Comparison of ENCODE assay signal across 8 cellular contexts in genomic region chr10:119725550-119726290, GRCh38. TPM values are rescaled to one million over a fixed set of nuclear protein-coding genes. Genes with fewer than 3 reads are reported as not detected.
DNase-seq lines count a peak whose midpoint lies in the region; ATAC-seq, FAIRE-seq and TF ChIP-seq lines count a peak whose summit lies in the region.

INPP5F (plus strand) TSS chr10:119726050; CDS start chr10:119726263, 213 bp downstream.

- DNase-seq in GM12892 (ENCODE audit: insufficient read length) (peak; percentile 96), NCI-H146 (lab: John Stamatoyannopoulos, UW) (peak; percentile 99), T-helper 1 cell (peak; percentile 97 to 99 (median 99)), amniotic stem cell (lab: John Stamatoyannopoulos, UW) (peak; percentile 98), left ventricle myocardium inferior (peak; percentile 99), prostate gland (ENCODE audit: low spot score) (peak; percentile 99)

- TF ChIP-seq POLR2A in GM12892 (IDR thresholded peaks at IDR 0.05; ENCODE audit: low read depth, low read length) (peak; percentile 71; the same call in 1 of the 2 replicates), prostate gland (IDR thresholded peaks at IDR 0.05) (peak; percentile 76)

- H3K4me1 ChIP-seq in left ventricle myocardium inferior (peaks cover 36% of the 10 kb centered on the region), prostate gland (replicated peaks) (no peaks in the 10 kb centered on the region), urinary bladder (ENCODE audit: insufficient read depth) (no peaks in the 10 kb centered on the region)

- TF ChIP-seq CTCF in left ventricle myocardium inferior (IDR thresholded peaks at IDR 0.05; ENCODE audit: borderline replicate concordance) (peak; percentile 54), prostate gland (IDR thresholded peaks at IDR 0.05) (peak in 3 of 4 experiments; percentile 35 to 60 (median 43))

- H3K27me3 ChIP-seq in left ventricle myocardium inferior (ENCODE audit: low read depth), result no peaks in the 10 kb centered on the region
- H3K27me3 ChIP-seq in prostate gland (replicated peaks; ENCODE audit: insufficient read depth), result no peaks in the 10 kb centered on the region

- ATAC-seq in HG02870 (IDR thresholded peaks at IDR 0.05; ENCODE audit: unreplicated experiment), result peak; percentile 84

- H3K4me3 ChIP-seq in left ventricle myocardium inferior (peak within 1 kb of the TSS; percentile 96), prostate gland (peak within 1 kb of the TSS; percentile 82), urinary bladder (ENCODE audit: low read depth, low read length) (peak within 1 kb of the TSS; percentile 97)

- H3K36me3 ChIP-seq in left ventricle myocardium inferior (peaks cover 6% of the 10 kb centered on the region), prostate gland (no peaks in the 10 kb centered on the region), urinary bladder (ENCODE audit: insufficient read depth) (no peaks in the 10 kb centered on the region)

- WGBS in prostate gland, result under 1% methylated on average over 78 of the region's 84 CpGs
- WGBS in urinary bladder, result under 1% methylated on average over 83 of the region's 84 CpGs

- intact Hi-C loops in left ventricle myocardium inferior (cut with micrococcal nuclease) (no loop called here), prostate gland (cut with DNase I) (loop anchor here (5.0 kb wide), 2 partner anchors 38 to 118 kb away; no protein-coding TSS in a partner anchor)

- peak; percentile 95 for FAIRE-seq in GM12892 (lab: Jason Lieb, UNC)

- H3K9me3 ChIP-seq in left ventricle myocardium inferior (replicated peaks) (no peaks in the 10 kb centered on the region), prostate gland (no peaks in the 10 kb centered on the region)

- H3K27ac ChIP-seq in left ventricle myocardium inferior (replicated peaks) (peak within 1 kb of the TSS; percentile 98), prostate gland (peak within 1 kb of the TSS; percentile 90 to 91), urinary bladder (ENCODE audit: low read depth) (peak within 1 kb of the TSS; percentile 89)

RNA-seq across cellular contexts. Expression of gene INPP5F, which starts in this region (rescaled TPM):
- polyA plus RNA-seq in GM12892 (2012; ENCODE audit: missing spikeins), result 11.8 TPM
- 4.9 TPM for total RNA-seq in left ventricle myocardium inferior
- total RNA-seq in prostate gland, result 10 to 100 TPM in 1 of 2 donors, 1 to 10 TPM in 1; 8.6 to 15.9 TPM
- 58.3 TPM for total RNA-seq in urinary bladder
- 11.6 TPM for polyA plus RNA-seq in urinary bladder

Comparison
In these comparisons a context has a peak if more than half of its experiments do, and no peak if none do; other contexts are left out.
1. Peak in every context shown above with its lines: DNase-seq, ATAC-seq, H3K4me3 ChIP-seq and H3K27ac ChIP-seq.